In the genomic region with DNA sequence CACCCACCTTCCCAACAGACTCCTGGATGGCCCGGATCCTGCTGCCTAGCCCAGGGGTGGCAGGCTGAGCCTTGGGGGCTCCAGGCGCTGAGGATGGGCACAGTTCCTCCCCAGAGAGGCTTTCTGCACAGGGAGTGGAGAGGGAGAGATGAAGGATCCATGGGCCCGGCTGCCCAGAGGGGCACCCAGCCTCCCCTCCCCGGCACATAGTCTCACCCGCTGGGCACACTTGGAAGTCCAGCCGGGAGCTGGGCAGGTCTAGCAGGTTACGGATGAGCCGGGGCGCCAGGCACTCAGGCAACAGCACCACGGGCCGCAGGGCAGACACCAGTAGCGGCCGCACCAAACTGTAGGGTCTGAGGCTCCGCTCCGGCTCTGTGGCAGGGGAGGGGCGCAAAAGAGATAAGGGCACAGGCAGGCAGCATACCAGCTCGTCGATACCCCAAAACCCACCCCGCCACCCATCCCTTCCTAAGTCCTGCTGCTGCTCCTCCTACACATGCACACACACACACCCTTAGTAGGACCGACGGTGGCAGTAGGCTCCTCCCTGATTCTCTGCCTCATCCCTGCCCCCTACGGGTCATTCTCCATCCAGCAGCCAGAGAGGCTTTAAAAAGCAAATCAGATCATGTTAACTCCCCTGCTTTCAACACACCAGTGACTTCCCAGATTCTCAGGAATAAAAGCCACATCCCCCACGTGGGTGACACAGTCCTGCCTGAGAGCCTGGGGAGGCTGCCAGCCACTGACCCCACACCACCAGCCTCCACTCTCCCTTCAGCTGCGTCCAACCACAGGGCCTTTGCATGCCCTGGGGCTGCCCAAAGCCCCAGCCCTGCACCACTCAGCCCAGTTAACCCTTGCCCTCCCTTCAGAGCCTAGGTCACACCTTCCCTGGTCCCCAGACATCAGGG, we compare ENCODE assay signal across 9 cellular contexts. TPM values are rescaled to one million over a fixed set of nuclear protein-coding genes. Genes with fewer than 3 reads are reported as not detected.
DNase-seq lines count a peak whose midpoint lies in the region; ATAC-seq, FAIRE-seq and TF ChIP-seq lines count a peak whose summit lies in the region.
"Had no signal": no experiment of that assay in that cellular context is flagged by ENCODE, and none has a peak within 500 bp of the region (broad histone marks: within the 10 kb centered on the region; RNA-seq: fewer than 3 reads in every experiment).

No MANE protein-coding gene starts in this region.

- H3K4me1 ChIP-seq in keratinocyte (ENCODE audit: control insufficient read depth, extremely low read depth, insufficient read depth, low read length): peaks cover 10% of the 10 kb centered on the region

- H3K9me3 ChIP-seq in keratinocyte (ENCODE audit: control insufficient read depth, low read depth, low read length): no peaks in the 10 kb centered on the region

- dilution Hi-C loops in keratinocyte (cut with MboI; ENCODE audit: extremely low pct_ligation_motif_present, low sequenced_read_pairs): no loop called here

- H4K20me1 ChIP-seq in keratinocyte (ENCODE audit: control insufficient read depth, extremely low read depth, insufficient read depth, low read length): peaks cover 11% of the 10 kb centered on the region

- no peak for FAIRE-seq in keratinocyte (lab: Jason Lieb, UNC)

- H3K9ac ChIP-seq in keratinocyte (ENCODE audit: control insufficient read depth, extremely low read depth, insufficient read depth, low read length): no peak overlapping the region

- peaks cover 3% of the 10 kb centered on the region for H3K9me1 ChIP-seq in keratinocyte (ENCODE audit: control insufficient read depth, extremely low read depth, insufficient read depth, low read length)

- no peak overlapping the region for H3K4me3 ChIP-seq in keratinocyte (ENCODE audit: control insufficient read depth in 2 of 3, extremely low read depth in 1 of 3, insufficient read depth in 2 of 3, low read depth in 1 of 3, low read length in 3 of 3)
- H3K4me3 ChIP-seq: dorsolateral prefrontal cortex had no signal

- no peaks in the 10 kb centered on the region for H3K27me3 ChIP-seq in keratinocyte (ENCODE audit: control insufficient read depth, extremely low read depth, insufficient read depth, low read length)

- no peak overlapping the region for H3K27ac ChIP-seq in keratinocyte (ENCODE audit: control insufficient read depth, insufficient read depth, low read length)
- H3K27ac ChIP-seq: dorsolateral prefrontal cortex had no signal

- TF ChIP-seq CTCF in keratinocyte (optimal IDR thresholded peaks at IDR 0.05 in 1 of 3, IDR thresholded peaks at IDR 0.05 in 1 of 3, conservative IDR thresholded peaks at IDR 0.05 in 1 of 3; ENCODE audit: extremely low read depth in 1 of 3, insufficient read depth in 2 of 3, low read length in 3 of 3) (peak; percentile 47 to 52 (median 49)), omental fat pad (IDR thresholded peaks at IDR 0.05) (no peak)

- H2AFZ ChIP-seq in keratinocyte (ENCODE audit: control insufficient read depth, low read length): no peak overlapping the region

- H3K4me2 ChIP-seq in keratinocyte (ENCODE audit: control insufficient read depth, extremely low read depth, insufficient read depth, low read depth, low read length): no peak overlapping the region

- DNase-seq in SIG-M5 treated with dmso at 0.1 percent for 504 hours (lab: John Stamatoyannopoulos, UW; ENCODE audit: unreplicated experiment) (peak; percentile 46), SIG-M5 (lab: John Stamatoyannopoulos, UW) (no peak), OCI-M1 (lab: John Stamatoyannopoulos, UW) (peak; percentile 69), keratinocyte (ENCODE audit: low read depth, low spot score) (no peak), NCI-H1092 treated with DMSO at 0.1 percent for 48 hours (lab: John Stamatoyannopoulos, UW) (no peak), omental fat pad (ENCODE audit: low spot score) (no peak)
- DNase-seq in activated T-helper 9 cell treated with anti-CD3 and anti-CD28 coated beads, Interleukin-2, amount 50 U/mL, for 16 hours (ENCODE audit: low read depth): peak; percentile 23
- peak; percentile 30 for DNase-seq in stimulated activated CD8-positive, alpha-beta memory T cell treated with anti-CD3 and anti-CD28 coated beads, Interleukin-7, amount 100 ng/mL, for 24 hours (ENCODE audit: low read depth)

- H3K36me3 ChIP-seq in keratinocyte (ENCODE audit: control insufficient read depth in 2 of 2, extremely low read depth in 1 of 2, insufficient read depth in 2 of 2, low read length in 2 of 2): peaks cover 55 to 76% of the 10 kb centered on the region in 2 experiments

- no peak for ATAC-seq in omental fat pad (ENCODE audit: low FRiP score)

- peaks cover 19% of the 10 kb centered on the region for H3K79me2 ChIP-seq in keratinocyte (ENCODE audit: control insufficient read depth, insufficient read depth, low read length)

RNA-seq across cellular contexts. Expression of a gene that starts 6.5 kb away (rescaled TPM):
- 4.1 to 5.9 TPM (median 5.8 TPM) in 3 replicates for polyA plus RNA-seq in keratinocyte
- 2.5 TPM for polyA plus RNA-seq in keratinocyte (2011; ENCODE audit: low read depth)
- polyA plus RNA-seq in keratinocyte (2011; cell fraction: cytosol; rRNA removed): 1.1 and 2.0 TPM in 2 replicates
- 31.3 and 35.6 TPM in 2 replicates for polyA plus RNA-seq in keratinocyte (2011; cell fraction: nucleus; rRNA removed)
- 3.8 and 3.9 TPM in 2 replicates for polyA plus RNA-seq in keratinocyte (2012; ENCODE audit: low replicate concordance)
- polyA minus RNA-seq in keratinocyte: 4.7 to 7.7 TPM (median 4.8 TPM) in 3 replicates
- polyA minus RNA-seq in keratinocyte (2011; cell fraction: cytosol; rRNA and poly(A)+ RNA removed): 1.5 TPM
- polyA minus RNA-seq in keratinocyte (2011; cell fraction: nucleus; rRNA and poly(A)+ RNA removed): 8.4 and 12.4 TPM in 2 replicates
- 10 to 100 TPM; 16.0 to 64.2 (median 35.7) TPM for total RNA-seq in omental fat pad

RNA-seq across cellular contexts. Expression of a gene that starts 26.5 kb away (rescaled TPM):
- polyA plus RNA-seq in keratinocyte: 32.2 to 50.8 TPM (median 40.1 TPM) in 3 replicates
- polyA plus RNA-seq in keratinocyte (2011; ENCODE audit: low read depth): 13.2 TPM
- 26.8 and 49.6 TPM in 2 replicates for polyA plus RNA-seq in keratinocyte (2011; cell fraction: cytosol; rRNA removed)
- polyA plus RNA-seq in keratinocyte (2011; cell fraction: nucleus; rRNA removed): 58.9 and 89.7 TPM in 2 replicates
- 22.8 and 71.2 TPM in 2 replicates for polyA plus RNA-seq in keratinocyte (2012; ENCODE audit: low replicate concordance)
- polyA minus RNA-seq in keratinocyte: 59.5 to 125 TPM (median 69.7 TPM) in 3 replicates
- 127 TPM for polyA minus RNA-seq in keratinocyte (2011; cell fraction: cytosol; rRNA and poly(A)+ RNA removed)
- polyA minus RNA-seq in keratinocyte (2011; cell fraction: nucleus; rRNA and poly(A)+ RNA removed): 55.1 and 62.4 TPM in 2 replicates
- total RNA-seq in omental fat pad: 10 to 100 TPM in 1 of 4 donors, 1 to 10 TPM in 3; 2.5 to 18.8 (median 4.8) TPM

Comparison
In these comparisons a context has a peak if more than half of its experiments do, and no peak if none do; other contexts are left out.
1. DNase-seq: peak in SIG-M5 treated with dmso at 0.1 percent for 504 hours (single experiment), OCI-M1 (single experiment), activated T-helper 9 cell treated with anti-CD3 and anti-CD28 coated beads, Interleukin-2, amount 50 U/mL, for 16 hours (single experiment) and stimulated activated CD8-positive, alpha-beta memory T cell treated with anti-CD3 and anti-CD28 coated beads, Interleukin-7, amount 100 ng/mL, for 24 hours (single experiment); none in SIG-M5 (single experiment), keratinocyte (single experiment), NCI-H1092 treated with DMSO at 0.1 percent for 48 hours (single experiment) and omental fat pad (single experiment).
2. CTCF ChIP-seq: peak in keratinocyte (3 of 3); none in omental fat pad (0 of 3).